13 cellular contexts compared by ENCODE assay signal in genomic region chr14:64218344-64219240, GRCh38.
A peak's percentile ranks its signal among the peaks of the same experiment; 100 is the strongest.
DNase-seq lines count a peak whose midpoint lies in the region; ATAC-seq and TF ChIP-seq lines count a peak whose summit lies in the region.
"Had no signal": no experiment of that assay in that cellular context is flagged by ENCODE, and none has a peak within 500 bp of the region (broad histone marks: within the 10 kb centered on the region; RNA-seq: fewer than 3 reads in every experiment).

No MANE protein-coding gene starts in this region.

- no peaks in the 10 kb centered on the region for H3K9me3 ChIP-seq in CD4-positive, alpha-beta memory T cell (ENCODE audit: control insufficient read depth in 1 of 2, low read length in 2 of 2)
- H3K9me3 ChIP-seq: upper lobe of left lung had no signal

- CTCF ChIA-PET in CD4-positive, alpha-beta memory T cell (lab: Charles Lee; ENCODE audit: partially characterized antibody), result no interaction called here
- CTCF ChIA-PET in activated B cell treated with CpG ODN at 0.5 μM for 24 hours (lab: Charles Lee), result interaction anchor here (0.8 to 1.7 kb wide), 5 partner anchors 17 to 85 kb away, joined by 3 to 6 read pairs (median 3); partner anchors contain the start of gene ESR2

- H3K27ac ChIP-seq in CD4-positive, alpha-beta memory T cell (ENCODE audit: low read depth, low read length), result no peak overlapping the region

- H3K4me1 ChIP-seq in CD4-positive, alpha-beta memory T cell (ENCODE audit: insufficient read depth, low read length), result no peaks in the 10 kb centered on the region

- DNase-seq in CD4-positive, alpha-beta memory T cell, result no peak
- DNase-seq in activated B cell treated with CpG ODN at 0.5 μM for 24 hours (no peak), left kidney (ENCODE audit: low read depth, low spot score) (peak; percentile 30), NCI-H748 treated with DMSO at 0.1 percent for 48 hours (lab: John Stamatoyannopoulos, UW) (no peak), foreskin fibroblast (no peak)
- no peak for DNase-seq in stimulated activated CD4-positive, alpha-beta T cell treated with anti-CD3 and anti-CD28 coated beads, Interleukin-4, amount 100 ng/mL, for 4 hours
- DNase-seq: AML-193, aorta had no signal

- peaks cover 90% of the 10 kb centered on the region for H3K36me3 ChIP-seq in CD4-positive, alpha-beta memory T cell (ENCODE audit: insufficient read depth, low read length)

- no peaks in the 10 kb centered on the region for H3K27me3 Mint-ChIP-seq in CD4-positive, alpha-beta memory T cell
- no peaks in the 10 kb centered on the region for H3K27me3 Mint-ChIP-seq in activated B cell treated with CpG ODN at 0.5 μM for 24 hours

- no peak overlapping the region for H3K4me3 ChIP-seq in CD4-positive, alpha-beta memory T cell (ENCODE audit: low read length in 2 of 2)
- no peak overlapping the region for H3K4me3 ChIP-seq in foreskin fibroblast (ENCODE audit: low read depth in 1 of 2, low read length in 2 of 2)
- H3K4me3 ChIP-seq: upper lobe of left lung had no signal

- H3K9me3 Mint-ChIP-seq in CD4-positive, alpha-beta memory T cell, result peaks cover 0 to 2% (median 0%) of the 10 kb centered on the region in 8 donors
- H3K9me3 Mint-ChIP-seq in activated B cell treated with CpG ODN at 0.5 μM for 24 hours, result no peaks in the 10 kb centered on the region
- H3K9me3 Mint-ChIP-seq: T-helper 1 cell treated with Interleukin-12 subunit alpha and Interleukin-12 subunit beta and Interleukin-4 antibody, amounts not matched to agents 30 μg/mL and 1 μg/mL, for 36 hours had no signal

- H3K4me3 Mint-ChIP-seq in CD4-positive, alpha-beta memory T cell, result no peak overlapping the region
- peak overlapping the region; percentile 63 for H3K4me3 Mint-ChIP-seq in activated B cell treated with CpG ODN at 0.5 μM for 24 hours
- H3K4me3 Mint-ChIP-seq: T-helper 1 cell treated with Interleukin-12 subunit alpha and Interleukin-12 subunit beta and Interleukin-4 antibody, amounts not matched to agents 30 μg/mL and 1 μg/mL, for 36 hours had no signal

- H3K27me3 ChIP-seq in CD4-positive, alpha-beta memory T cell (ENCODE audit: insufficient read depth, low read length), result no peaks in the 10 kb centered on the region
- H3K27me3 ChIP-seq: upper lobe of left lung had no signal

- no peak for TF ChIP-seq CTCF in activated B cell treated with CpG ODN at 0.5 μM for 24 hours (IDR thresholded peaks at IDR 0.05)
- no peak for TF ChIP-seq CTCF in foreskin fibroblast (IDR thresholded peaks at IDR 0.05; ENCODE audit: low read depth, low read length)

- ATAC-seq in GM21423 (IDR thresholded peaks at IDR 0.05; ENCODE audit: unreplicated experiment) (peak; percentile 41), activated B cell treated with CpG ODN at 0.5 μM for 24 hours (ENCODE audit: low read depth) (peak; percentile 19), HG03565 (IDR thresholded peaks at IDR 0.05; ENCODE audit: unreplicated experiment) (no peak)
- ATAC-seq: esophagus mucosa had no signal

- H3K4me1 Mint-ChIP-seq in CD4-positive, alpha-beta memory T cell, result peaks cover 0 to 4% (median 0%) of the 10 kb centered on the region in 4 donors
- peaks cover 72% of the 10 kb centered on the region for H3K4me1 Mint-ChIP-seq in activated B cell treated with CpG ODN at 0.5 μM for 24 hours

- intact Hi-C loops in CD4-positive, alpha-beta memory T cell (cut with micrococcal nuclease), result no loop called here
- intact Hi-C loops in activated B cell treated with CpG ODN at 0.5 μM for 24 hours (cut with micrococcal nuclease), result loop anchor here (1.0 kb wide), 1 partner anchor 9 kb away; no protein-coding TSS in a partner anchor

- H3K36me3 Mint-ChIP-seq in CD4-positive, alpha-beta memory T cell, result peaks cover 64 to 78% of the 10 kb centered on the region in 2 donors
- H3K36me3 Mint-ChIP-seq in activated B cell treated with CpG ODN at 0.5 μM for 24 hours (ENCODE audit: low read depth), result peaks cover 65% of the 10 kb centered on the region

- peak overlapping the region in 5 of 7 donors; percentile 40 to 72 (median 61) for H3K27ac Mint-ChIP-seq in CD4-positive, alpha-beta memory T cell
- peak overlapping the region; percentile 78 for H3K27ac Mint-ChIP-seq in activated B cell treated with CpG ODN at 0.5 μM for 24 hours
- H3K27ac Mint-ChIP-seq: T-helper 1 cell treated with Interleukin-12 subunit alpha and Interleukin-12 subunit beta and Interleukin-4 antibody, amounts not matched to agents 30 μg/mL and 1 μg/mL, for 36 hours had no signal

- POLR2A ChIA-PET in CD4-positive, alpha-beta memory T cell (lab: Charles Lee; ENCODE audit: partially characterized antibody), result interaction anchor here (0.6 kb wide), 1 partner anchor 312 kb away, joined by 3 read pairs; no protein-coding TSS in a partner anchor
- POLR2A ChIA-PET in activated B cell treated with CpG ODN at 0.5 μM for 24 hours (lab: Charles Lee), result interaction anchor here (0.6 to 3.9 kb wide), 10 partner anchors 9 to 75 kb away, joined by 3 to 49 read pairs (median 3); partner anchors contain the start of gene ESR2
